In the genomic region with DNA sequence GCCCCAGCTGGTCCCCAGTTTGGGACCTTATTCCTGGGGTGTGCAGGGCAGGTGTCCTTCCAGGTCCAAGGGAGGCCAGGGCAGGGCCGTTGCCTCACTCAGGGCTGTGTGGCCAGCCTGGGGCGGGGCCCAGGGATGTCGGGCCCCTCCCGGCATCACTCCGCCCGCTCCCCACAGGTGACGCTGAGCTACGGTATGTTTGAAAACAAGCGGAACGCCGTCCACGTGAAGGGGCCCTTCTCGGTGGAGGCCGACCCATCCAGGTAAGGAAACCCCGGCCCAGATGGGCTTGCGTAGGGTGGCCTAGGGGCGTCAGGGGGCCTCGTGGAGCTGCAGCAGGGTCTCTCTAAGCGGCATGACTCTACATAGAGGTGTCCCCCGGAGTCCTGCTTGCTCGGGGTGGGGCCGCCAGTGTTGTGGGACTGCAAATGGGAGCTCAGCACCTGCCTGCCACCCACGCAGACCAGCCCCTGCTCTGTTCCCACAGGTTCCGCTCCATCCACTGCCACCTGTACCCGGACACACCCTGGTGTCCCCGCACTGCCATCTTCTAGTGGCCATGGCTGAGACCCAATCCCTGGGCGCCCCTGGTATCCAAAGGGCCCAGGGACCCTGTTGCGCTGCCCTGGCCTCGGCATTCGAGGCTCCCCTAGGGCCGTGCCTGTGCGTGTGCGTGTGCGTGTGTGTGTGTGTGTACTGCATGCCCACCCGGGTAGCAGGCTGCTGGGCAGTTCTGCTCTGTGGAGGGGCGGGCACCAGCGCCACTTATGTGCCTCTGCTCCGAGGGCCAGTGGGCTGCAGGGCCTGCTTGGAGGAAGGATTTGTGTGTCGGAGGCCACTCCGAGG, we compare ENCODE assay signal across 14 cellular contexts. TPM values are rescaled to one million over a fixed set of nuclear protein-coding genes. Genes with fewer than 3 reads are reported as not detected.
DNase-seq lines count a peak whose midpoint lies in the region; ATAC-seq, FAIRE-seq and TF ChIP-seq lines count a peak whose summit lies in the region.
"Had no signal": no experiment of that assay in that cellular context is flagged by ENCODE, and none has a peak within 500 bp of the region (broad histone marks: within the 10 kb centered on the region; RNA-seq: fewer than 3 reads in every experiment).

No MANE protein-coding gene starts in this region.

- CTCF ChIA-PET in activated naive CD4-positive, alpha-beta T cell treated with anti-CD3 and anti-CD28 coated beads, Interleukin-2, amount 10 ng/mL, durations not matched to agents 7 days and 5 days (lab: Charles Lee): interaction anchor here (1.0 to 1.9 kb wide), 2 partner anchors 49 to 183 kb away, joined by 3 to 4 read pairs; no protein-coding TSS in a partner anchor
- CTCF ChIA-PET in T-cell (lab: Charles Lee): no interaction called here

- H3K4me3 ChIP-seq in mesenchymal stem cell (ENCODE audit: insufficient read depth in 1 of 2, low read depth in 1 of 2, low read length in 2 of 2) (no peak overlapping the region), upper lobe of left lung (no peak overlapping the region), small intestine (ENCODE audit: low read depth in 1 of 2, low read length in 2 of 2) (no peak overlapping the region)
- H3K4me3 ChIP-seq: adrenal gland, lung, tibial artery had no signal

- ATAC-seq in T-cell (replicated peaks in 1 of 4): no peak
- no peak for ATAC-seq in upper lobe of left lung (ENCODE audit: low FRiP score in 2 of 2)
- no peak for ATAC-seq in GM21737 (IDR thresholded peaks at IDR 0.05; ENCODE audit: unreplicated experiment)

- peak overlapping the region; percentile 16 for H4K91ac ChIP-seq in mesenchymal stem cell (ENCODE audit: low read length)

- H3K9ac ChIP-seq in mesenchymal stem cell (ENCODE audit: low read length): no peak overlapping the region

- H3K18ac ChIP-seq in mesenchymal stem cell (ENCODE audit: low read depth in 1 of 2, low read length in 2 of 2): peak overlapping the region in 1 of 2 experiments; percentile 7

- H3K4me3 Mint-ChIP-seq in activated naive CD4-positive, alpha-beta T cell treated with anti-CD3 and anti-CD28 coated beads, Interleukin-2, amount 10 ng/mL, durations not matched to agents 7 days and 5 days: no peak overlapping the region
- peak overlapping the region in 2 of 3 donors; percentile 9 to 70 for H3K4me3 Mint-ChIP-seq in T-cell

- H2BK5ac ChIP-seq in mesenchymal stem cell (ENCODE audit: low read depth, low read length, poor library complexity, severe bottlenecking): no peak overlapping the region

- H3K27me3 Mint-ChIP-seq in activated naive CD4-positive, alpha-beta T cell treated with anti-CD3 and anti-CD28 coated beads, Interleukin-2, amount 10 ng/mL, durations not matched to agents 7 days and 5 days: peaks cover 4% of the 10 kb centered on the region
- H3K27me3 Mint-ChIP-seq in T-cell: no peaks in the 10 kb centered on the region

- H2BK15ac ChIP-seq in mesenchymal stem cell (ENCODE audit: low read depth, poor library complexity, severe bottlenecking): no peak overlapping the region

- H3K27ac ChIP-seq in mesenchymal stem cell (ENCODE audit: low read length, poor library complexity, severe bottlenecking): peak overlapping the region; percentile 29
- peak overlapping the region; percentile 23 to 96 (median 72) for H3K27ac ChIP-seq in upper lobe of left lung
- H3K27ac ChIP-seq in small intestine (ENCODE audit: low read depth in 1 of 2, low read length in 1 of 2): peak overlapping the region in 1 of 2 donors; percentile 48
- H3K27ac ChIP-seq: tibial artery had no signal

- no peak overlapping the region for H3K4me2 ChIP-seq in mesenchymal stem cell (ENCODE audit: low read length, poor library complexity, severe bottlenecking)

- H2AFZ ChIP-seq in mesenchymal stem cell (ENCODE audit: low read depth, low read length): no peak overlapping the region

- H3K27me3 ChIP-seq in mesenchymal stem cell (ENCODE audit: control insufficient read depth in 1 of 2, insufficient read depth in 1 of 2, low read length in 2 of 2): no peaks in the 10 kb centered on the region
- peaks cover 0 to 5% (median 0%) of the 10 kb centered on the region in 4 donors for H3K27me3 ChIP-seq in upper lobe of left lung
- no peaks in the 10 kb centered on the region for H3K27me3 ChIP-seq in small intestine (ENCODE audit: control insufficient read depth in 2 of 2, insufficient read depth in 2 of 2, low read length in 2 of 2)
- H3K27me3 ChIP-seq: adrenal gland had no signal

- H3K23ac ChIP-seq in mesenchymal stem cell (ENCODE audit: low read length in 2 of 2): no peak overlapping the region

- H3K9me3 Mint-ChIP-seq in activated naive CD4-positive, alpha-beta T cell treated with anti-CD3 and anti-CD28 coated beads, Interleukin-2, amount 10 ng/mL, durations not matched to agents 7 days and 5 days: no peaks in the 10 kb centered on the region
- H3K9me3 Mint-ChIP-seq in T-cell: no peaks in the 10 kb centered on the region

- no peak for TF ChIP-seq EP300 in upper lobe of left lung (IDR thresholded peaks at IDR 0.05)

- POLR2A ChIA-PET in T-cell (lab: Charles Lee): no interaction called here

- peaks cover 38% of the 10 kb centered on the region for H3K36me3 Mint-ChIP-seq in activated naive CD4-positive, alpha-beta T cell treated with anti-CD3 and anti-CD28 coated beads, Interleukin-2, amount 10 ng/mL, durations not matched to agents 7 days and 5 days
- peaks cover 13% of the 10 kb centered on the region for H3K36me3 Mint-ChIP-seq in T-cell

- no peak for FAIRE-seq in small intestine (lab: Jason Lieb, UNC)

- TF ChIP-seq POLR2A in upper lobe of left lung (IDR thresholded peaks at IDR 0.05): no peak

- H3K36me3 ChIP-seq in mesenchymal stem cell (ENCODE audit: control insufficient read depth in 1 of 2, insufficient read depth in 2 of 2, low read depth in 1 of 2, low read length in 2 of 2) (peaks cover 0 to 90% of the 10 kb centered on the region in 2 experiments), upper lobe of left lung (peaks cover 0 to 29% (median 19%) of the 10 kb centered on the region in 4 donors), small intestine (ENCODE audit: control insufficient read depth in 2 of 2, insufficient read depth in 2 of 2, low read length in 2 of 2) (peaks cover 2 to 3% of the 10 kb centered on the region in 2 donors)

- H3K14ac ChIP-seq in mesenchymal stem cell (ENCODE audit: low read length in 2 of 2): no peak overlapping the region

- peaks cover 85% of the 10 kb centered on the region for H3K4me1 ChIP-seq in mesenchymal stem cell (ENCODE audit: control insufficient read depth, insufficient read depth, low read depth, low read length)
- peaks cover 80 to 100% (median 99%) of the 10 kb centered on the region in 4 donors for H3K4me1 ChIP-seq in upper lobe of left lung
- H3K4me1 ChIP-seq in small intestine (ENCODE audit: control insufficient read depth in 2 of 2, insufficient read depth in 1 of 2, low read depth in 1 of 2, low read length in 1 of 2): peaks cover 10 to 12% of the 10 kb centered on the region in 2 donors

- no peak overlapping the region for H2BK120ac ChIP-seq in mesenchymal stem cell (ENCODE audit: low read depth, low read length)

- H3K79me1 ChIP-seq in mesenchymal stem cell (replicated peaks; ENCODE audit: low read length, poor library complexity, severe bottlenecking): no peaks in the 10 kb centered on the region

- no peak for DNase-seq in activated naive CD4-positive, alpha-beta T cell treated with anti-CD3 and anti-CD28 coated beads, Interleukin-2, amount 10 ng/mL, durations not matched to agents 7 days and 5 days
- DNase-seq in activated naive CD4-positive, alpha-beta T cell treated with anti-CD3 and anti-CD28 coated beads, Interleukin-2, amount 50 U/mL, for 16 hours: no peak
- DNase-seq in T-cell (peak in 1 of 34 experiments; percentile 2), mesenchymal stem cell (no peak), upper lobe of left lung (peak in 1 of 2 donors; percentile 69), C1 segment of cervical spinal cord (lab: John Stamatoyannopoulos, UW) (no peak), small intestine (no peak)
- DNase-seq: AML-193, GF-D8, tibial artery had no signal

- WGBS in mesenchymal stem cell: 95% methylated on average over 40 of the region's 40 CpGs
- WGBS in upper lobe of left lung, 2 donors: 86 to 92% methylated on average over 21 to 31 of the region's 40 CpGs
- 75 to 85% (median 82%) methylated on average over 40 of the region's 40 CpGs for WGBS in small intestine, 3 donors

- H3K9me3 ChIP-seq in mesenchymal stem cell (ENCODE audit: control insufficient read depth, low read length): no peaks in the 10 kb centered on the region
- no peaks in the 10 kb centered on the region for H3K9me3 ChIP-seq in upper lobe of left lung
- no peaks in the 10 kb centered on the region for H3K9me3 ChIP-seq in small intestine (ENCODE audit: control insufficient read depth, low read depth)
- H3K9me3 ChIP-seq: adrenal gland, tibial artery had no signal

- H3K4me1 Mint-ChIP-seq in activated naive CD4-positive, alpha-beta T cell treated with anti-CD3 and anti-CD28 coated beads, Interleukin-2, amount 10 ng/mL, durations not matched to agents 7 days and 5 days: peaks cover 74% of the 10 kb centered on the region
- H3K4me1 Mint-ChIP-seq in T-cell: peaks cover 67 to 83% (median 72%) of the 10 kb centered on the region in 3 donors

- peak overlapping the region; percentile 42 for H3K27ac Mint-ChIP-seq in activated naive CD4-positive, alpha-beta T cell treated with anti-CD3 and anti-CD28 coated beads, Interleukin-2, amount 10 ng/mL, durations not matched to agents 7 days and 5 days
- H3K27ac Mint-ChIP-seq in T-cell: peak overlapping the region; percentile 80 to 89

- TF ChIP-seq CTCF in upper lobe of left lung (IDR thresholded peaks at IDR 0.05): no peak

- H4K8ac ChIP-seq in mesenchymal stem cell (ENCODE audit: low read length): no peak overlapping the region

- H2BK12ac ChIP-seq in mesenchymal stem cell (ENCODE audit: low read length in 2 of 2): peak overlapping the region; percentile 1 to 18

- peak overlapping the region; percentile 50 for H2AK5ac ChIP-seq in mesenchymal stem cell (ENCODE audit: low read length, severe bottlenecking)

- H3K4ac ChIP-seq in mesenchymal stem cell (ENCODE audit: low read depth in 1 of 2, low read length in 2 of 2): no peak overlapping the region

RNA-seq across cellular contexts. Expression of a gene that starts 7.3 kb away (rescaled TPM):
- total RNA-seq in T-cell (100 to 1,000 TPM; 110 to 198 (median 182) TPM), upper lobe of left lung (10 to 100 TPM; 30.6 to 62.9 (median 45.2) TPM)
- polyA plus RNA-seq in mesenchymal stem cell (2013, experiment 1 of 2): 0.22 TPM
- 0.21 TPM for polyA plus RNA-seq in mesenchymal stem cell (2013, experiment 2 of 2)
- polyA plus RNA-seq in small intestine: 10 to 100 TPM; 10.5 to 39.3 (median 15.4) TPM

RNA-seq across cellular contexts. Expression of a gene that starts 28.4 kb away (rescaled TPM):
- 10 to 100 TPM; 23.6 to 46.2 (median 43.1) TPM for total RNA-seq in T-cell
- polyA plus RNA-seq in mesenchymal stem cell (2013, experiment 1 of 2): 10.5 TPM
- 10.6 TPM for polyA plus RNA-seq in mesenchymal stem cell (2013, experiment 2 of 2)
- total RNA-seq in upper lobe of left lung: 10 to 100 TPM; 23.9 to 68.3 (median 31.0) TPM
- polyA plus RNA-seq in small intestine: 10 to 100 TPM; 25.6 to 40.3 (median 30.8) TPM

RNA-seq across cellular contexts. Expression of a gene that starts 31.9 kb away (rescaled TPM):
- total RNA-seq in T-cell: 10 to 100 TPM in 1 of 5 donors, 1 to 10 TPM in 4; 4.5 to 11.7 (median 8.0) TPM
- polyA plus RNA-seq in mesenchymal stem cell (2013, experiment 1 of 2): 10.2 TPM
- polyA plus RNA-seq in mesenchymal stem cell (2013, experiment 2 of 2): 10.0 TPM
- total RNA-seq in upper lobe of left lung: 10 to 100 TPM; 18.0 to 51.3 (median 23.9) TPM
- 10 to 100 TPM; 11.1 to 20.8 (median 19.9) TPM for polyA plus RNA-seq in small intestine

RNA-seq across cellular contexts. Expression of a gene that starts 50.7 kb away (rescaled TPM):
- total RNA-seq in T-cell: not detected
- polyA plus RNA-seq in mesenchymal stem cell (2013, experiment 1 of 2): not detected
- polyA plus RNA-seq in mesenchymal stem cell (2013, experiment 2 of 2): not detected
- not detected for total RNA-seq in upper lobe of left lung
- not detected for polyA plus RNA-seq in small intestine
- total RNA-seq: adrenal gland, lung, pulmonary artery endothelial cell had no signal
- polyA plus RNA-seq: adrenal gland, lung had no signal
